In genomic region chr4:89023140-89023539, GRCh38 we compare ENCODE assay signal across 1 cellular context.
TF ChIP-seq lines count a peak whose summit lies in the region.

No MANE protein-coding gene starts in this region.

TF ChIP-seq in WTC11, 78 proteins besides CTCF, POLR2A, EP300 and RAD21 (continued from another document):
- TF ChIP-seq ATF6 (CRISPR knock-in tag; IDR thresholded peaks at IDR 0.05) (no peak), ESRRA (CRISPR knock-in tag; IDR thresholded peaks at IDR 0.05; ENCODE audit: borderline replicate concordance) (no peak), ERG (CRISPR knock-in tag; IDR thresholded peaks at IDR 0.05) (no peak), IRF2 (CRISPR knock-in tag; IDR thresholded peaks at IDR 0.05; ENCODE audit: borderline replicate concordance, low read depth) (no peak), PREB (CRISPR knock-in tag; IDR thresholded peaks at IDR 0.05; ENCODE audit: borderline replicate concordance) (no peak), NFYB (CRISPR knock-in tag; conservative IDR thresholded peaks at IDR 0.05; ENCODE audit: low read depth) (no peak), CREB1 (CRISPR knock-in tag; IDR thresholded peaks at IDR 0.05) (no peak), AR (CRISPR knock-in tag; IDR thresholded peaks at IDR 0.05) (no peak), NR2C2 (CRISPR knock-in tag; IDR thresholded peaks at IDR 0.05) (no peak), USF1 (CRISPR knock-in tag; IDR thresholded peaks at IDR 0.05) (no peak)
